ENCODE assay signal across 1 cellular context in the genomic region with DNA sequence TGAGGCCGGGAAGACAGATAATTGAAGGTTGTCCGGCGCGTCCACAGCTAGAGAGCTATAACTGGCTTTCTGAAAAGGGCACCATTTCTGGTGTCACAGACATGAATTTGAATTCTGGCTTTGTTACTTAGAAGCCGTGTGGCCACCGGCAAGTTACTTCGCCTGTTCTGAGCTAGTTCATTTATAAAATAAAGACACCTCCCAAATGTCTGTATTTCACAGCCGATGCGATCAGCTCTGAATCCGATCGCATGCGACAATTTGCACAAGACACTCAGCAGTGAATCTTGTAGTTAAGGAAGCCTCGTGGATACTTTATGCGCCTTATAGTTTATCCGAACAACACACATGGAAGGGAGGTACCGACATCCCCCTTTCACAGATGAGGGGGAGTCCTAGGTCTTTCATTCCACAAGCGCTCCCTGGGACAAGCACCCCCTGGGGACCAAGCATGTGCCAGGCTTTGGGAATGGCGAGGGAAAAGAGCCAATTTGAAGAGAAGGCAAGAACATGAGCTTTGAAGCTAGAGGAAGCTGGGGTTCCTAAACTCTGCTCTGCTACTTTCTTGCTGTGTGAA.
TF ChIP-seq lines count a peak whose summit lies in the region.

No MANE protein-coding gene starts in this region.

TF ChIP-seq in A549, 52 proteins besides CTCF, POLR2A, EP300 and RAD21 (continued from another document):
- TF ChIP-seq PHF8 (IDR thresholded peaks at IDR 0.05; ENCODE audit: borderline replicate concordance, low read depth) (no peak), HOXB13 (CRISPR knock-in tag; IDR thresholded peaks at IDR 0.05; ENCODE audit: low read depth) (peak; percentile 68), JUN (IDR thresholded peaks at IDR 0.05) (no peak; a peak in 1 of 5 replicates), HEYL (CRISPR knock-in tag; IDR thresholded peaks at IDR 0.05) (0 out of 2 replicates have a peak, but pooled peaks have one; percentile 39), HOXB5 (CRISPR knock-in tag; IDR thresholded peaks at IDR 0.05) (0 out of 2 replicates have a peak, but pooled peaks have one; percentile 52), HDAC2 (IDR thresholded peaks at IDR 0.05) (no peak)
- TF ChIP-seq, protein P1, sequence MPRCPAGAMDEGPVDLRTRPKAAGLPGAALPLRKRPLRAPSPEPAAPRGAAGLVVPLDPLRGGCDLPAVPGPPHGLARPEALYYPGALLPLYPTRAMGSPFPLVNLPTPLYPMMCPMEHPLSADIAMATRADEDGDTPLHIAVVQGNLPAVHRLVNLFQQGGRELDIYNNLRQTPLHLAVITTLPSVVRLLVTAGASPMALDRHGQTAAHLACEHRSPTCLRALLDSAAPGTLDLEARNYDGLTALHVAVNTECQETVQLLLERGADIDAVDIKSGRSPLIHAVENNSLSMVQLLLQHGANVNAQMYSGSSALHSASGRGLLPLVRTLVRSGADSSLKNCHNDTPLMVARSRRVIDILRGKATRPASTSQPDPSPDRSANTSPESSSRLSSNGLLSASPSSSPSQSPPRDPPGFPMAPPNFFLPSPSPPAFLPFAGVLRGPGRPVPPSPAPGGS (IDR thresholded peaks at IDR 0.05) = no peak
